9 cellular contexts compared by ENCODE assay signal in genomic region chr6:113381957-113382356, GRCh38.
A peak's percentile ranks its signal among the peaks of the same experiment; 100 is the strongest.
DNase-seq lines count a peak whose midpoint lies in the region; ATAC-seq and TF ChIP-seq lines count a peak whose summit lies in the region.
"Had no signal": no experiment of that assay in that cellular context is flagged by ENCODE, and none has a peak within 500 bp of the region (broad histone marks: within the 10 kb centered on the region; RNA-seq: fewer than 3 reads in every experiment).

No MANE protein-coding gene starts in this region.

- no peaks in the 10 kb centered on the region for H3K27me3 ChIP-seq in PC-3 (ENCODE audit: low read length)

- ATAC-seq in GM21367 (IDR thresholded peaks at IDR 0.05; ENCODE audit: unreplicated experiment) (peak; percentile 84), HG03469 (IDR thresholded peaks at IDR 0.05; ENCODE audit: unreplicated experiment) (peak; percentile 92), PC-3 (no peak)

- peak; percentile 64 for DNase-seq in ELR (ENCODE audit: low read depth)
- DNase-seq in PC-3, result peak; percentile 42
- no peak for DNase-seq in osteocyte (ENCODE audit: extremely low spot score, unreplicated experiment)
- no peak for DNase-seq in midbrain (lab: John Stamatoyannopoulos, UW)
- no peak for DNase-seq in stimulated activated CD4-positive, alpha-beta T cell treated with anti-CD3 and anti-CD28 coated beads, Interleukin-4, amount 100 ng/mL, for 4 hours
- DNase-seq in activated T-helper 2 cell treated with anti-CD3 and anti-CD28 coated beads, Interferon-gamma antibody, Interleukin-2, Interleukin-4, amounts not matched to agents 10 μg/mL and 5 μg/mL and 100 μg/mL, durations not matched to agents 14 hours and 24 hours and 36 hours (ENCODE audit: low spot score), result no peak

- no peaks in the 10 kb centered on the region for H3K79me2 ChIP-seq in PC-3 (ENCODE audit: low read length)

- H3F3A ChIP-seq in PC-3 (ENCODE audit: low read length, unreplicated experiment), result no peaks in the 10 kb centered on the region

- peaks cover 4% of the 10 kb centered on the region for H3K9me3 Mint-ChIP-seq in osteocyte (ENCODE audit: unreplicated experiment)
- no peaks in the 10 kb centered on the region for H3K9me3 Mint-ChIP-seq in activated T-helper 2 cell treated with anti-CD3 and anti-CD28 coated beads, Interferon-gamma antibody, Interleukin-2, Interleukin-4, amounts not matched to agents 10 μg/mL and 5 μg/mL and 100 μg/mL, durations not matched to agents 14 hours and 24 hours and 36 hours

- intact Hi-C loops in PC-3 (cut with micrococcal nuclease), result no loop called here
- intact Hi-C loops in activated T-helper 2 cell treated with anti-CD3 and anti-CD28 coated beads, Interferon-gamma antibody, Interleukin-2, Interleukin-4, amounts not matched to agents 10 μg/mL and 5 μg/mL and 100 μg/mL, durations not matched to agents 14 hours and 24 hours and 36 hours (cut with micrococcal nuclease), result no loop called here

- no peak overlapping the region for H3K4me3 ChIP-seq in PC-3 (ENCODE audit: low read length)

- no peaks in the 10 kb centered on the region for H3K27me3 Mint-ChIP-seq in osteocyte (ENCODE audit: unreplicated experiment)
- no peaks in the 10 kb centered on the region for H3K27me3 Mint-ChIP-seq in activated T-helper 2 cell treated with anti-CD3 and anti-CD28 coated beads, Interferon-gamma antibody, Interleukin-2, Interleukin-4, amounts not matched to agents 10 μg/mL and 5 μg/mL and 100 μg/mL, durations not matched to agents 14 hours and 24 hours and 36 hours (ENCODE audit: low read depth)

- no peak overlapping the region for H2AFZ ChIP-seq in PC-3 (ENCODE audit: low read length)

- no peaks in the 10 kb centered on the region for H4K20me1 ChIP-seq in PC-3 (ENCODE audit: low read length)

- no peak overlapping the region for H3K9ac ChIP-seq in PC-3 (ENCODE audit: low read length)

- H3K36me3 ChIP-seq in PC-3 (ENCODE audit: low read depth, low read length), result no peaks in the 10 kb centered on the region

- H3K36me3 Mint-ChIP-seq in osteocyte (ENCODE audit: unreplicated experiment), result no peaks in the 10 kb centered on the region
- H3K36me3 Mint-ChIP-seq in activated T-helper 2 cell treated with anti-CD3 and anti-CD28 coated beads, Interferon-gamma antibody, Interleukin-2, Interleukin-4, amounts not matched to agents 10 μg/mL and 5 μg/mL and 100 μg/mL, durations not matched to agents 14 hours and 24 hours and 36 hours (ENCODE audit: low read depth), result no peaks in the 10 kb centered on the region

- H3K4me1 ChIP-seq in PC-3 (ENCODE audit: insufficient read depth, low read length), result no peaks in the 10 kb centered on the region; the same call in 1 of the 2 replicates

- H3K9me2 ChIP-seq in PC-3 (replicated peaks; ENCODE audit: low read length), result no peaks in the 10 kb centered on the region

- peak overlapping the region; percentile 29 for H3K27ac Mint-ChIP-seq in osteocyte (ENCODE audit: unreplicated experiment)
- H3K27ac Mint-ChIP-seq in activated T-helper 2 cell treated with anti-CD3 and anti-CD28 coated beads, Interferon-gamma antibody, Interleukin-2, Interleukin-4, amounts not matched to agents 10 μg/mL and 5 μg/mL and 100 μg/mL, durations not matched to agents 14 hours and 24 hours and 36 hours, result no peak overlapping the region

- no peak overlapping the region for H3K4me2 ChIP-seq in PC-3 (ENCODE audit: low read length)

- TF ChIP-seq CTCF in PC-3 (conservative IDR thresholded peaks at IDR 0.05; ENCODE audit: low read depth, low read length), result no peak
- no peak for TF ChIP-seq CTCF in osteocyte (IDR thresholded peaks at IDR 0.05)

- H3K27ac ChIP-seq in PC-3 (ENCODE audit: low read length), result no peak overlapping the region

- H3K9me3 ChIP-seq in PC-3 (ENCODE audit: low read length), result no peaks in the 10 kb centered on the region

- CTCF ChIA-PET in PC-3 (lab: Charles Lee), result no interaction called here

- BruUV-seq in PC-3 (replicated peaks; lab: Mats Ljungman, UMichigan), result no TSS peak

- POLR2A ChIA-PET in PC-3 (lab: Charles Lee; ENCODE audit: unreplicated experiment), result no interaction called here

- H3K4me1 Mint-ChIP-seq in osteocyte (ENCODE audit: unreplicated experiment), result peaks cover 57% of the 10 kb centered on the region
- no peaks in the 10 kb centered on the region for H3K4me1 Mint-ChIP-seq in activated T-helper 2 cell treated with anti-CD3 and anti-CD28 coated beads, Interferon-gamma antibody, Interleukin-2, Interleukin-4, amounts not matched to agents 10 μg/mL and 5 μg/mL and 100 μg/mL, durations not matched to agents 14 hours and 24 hours and 36 hours (ENCODE audit: low read depth)

- no peak overlapping the region for H3K4me3 Mint-ChIP-seq in osteocyte (ENCODE audit: unreplicated experiment)
- H3K4me3 Mint-ChIP-seq in activated T-helper 2 cell treated with anti-CD3 and anti-CD28 coated beads, Interferon-gamma antibody, Interleukin-2, Interleukin-4, amounts not matched to agents 10 μg/mL and 5 μg/mL and 100 μg/mL, durations not matched to agents 14 hours and 24 hours and 36 hours (ENCODE audit: low read depth), result no peak overlapping the region
- H3K4me3 Mint-ChIP-seq: neural crest cell had no signal

Comparison
In these comparisons a context has a peak if more than half of its experiments do, and no peak if none do; other contexts are left out.
1. DNase-seq: peak in ELR (single experiment) and PC-3 (single experiment); none in osteocyte (single experiment), midbrain (single experiment), stimulated activated CD4-positive, alpha-beta T cell treated with anti-CD3 and anti-CD28 coated beads, Interleukin-4, amount 100 ng/mL, for 4 hours (0 of 2) and activated T-helper 2 cell treated with anti-CD3 and anti-CD28 coated beads, Interferon-gamma antibody, Interleukin-2, Interleukin-4, amounts not matched to agents 10 μg/mL and 5 μg/mL and 100 μg/mL, durations not matched to agents 14 hours and 24 hours and 36 hours (single experiment).